ENCODE assay signal across 34 cellular contexts in genomic region chr5:35988529-35988928, GRCh38. TPM values are rescaled to one million over a fixed set of nuclear protein-coding genes. Genes with fewer than 3 reads are reported as not detected.
"Had no signal": no experiment of that assay in that cellular context is flagged by ENCODE, and none has a peak within 500 bp of the region (broad histone marks: within the 10 kb centered on the region; RNA-seq: fewer than 3 reads in every experiment).

No MANE protein-coding gene starts in this region.

- DNase-seq: activated CD4-positive, alpha-beta memory T cell treated with anti-CD3 and anti-CD28 coated beads for 36 hours; activated CD4-positive, alpha-beta T cell treated with anti-CD3 and anti-CD28 coated beads for 36 hours; activated CD4-positive, alpha-beta T cell treated with anti-CD3 and anti-CD28 coated beads, Interleukin-2, amount 10 ng/mL, durations not matched to agents 7 days and 5 days; activated CD8-positive, alpha-beta memory T cell treated with anti-CD3 and anti-CD28 coated beads for 24 hours; activated effector memory CD4-positive, alpha-beta T cell treated with anti-CD3 and anti-CD28 coated beads, Interleukin-2, amount 50 U/mL, for 16 hours; activated naive CD4-positive, alpha-beta T cell; activated naive CD4-positive, alpha-beta T cell treated with anti-CD3 and anti-CD28 coated beads, Interleukin-2, amount 50 U/mL, for 16 hours; activated naive CD8-positive, alpha-beta T cell treated with anti-CD3 and anti-CD28 coated beads for 36 hours; activated T-cell treated with anti-CD3 and anti-CD28 coated beads, Interleukin-2, amount 50 U/mL, for 1 hour; activated T-cell treated with anti-CD3 and anti-CD28 coated beads, Interleukin-2, amount 50 U/mL, for 72 hours; amniotic stem cell; aorta; brain microvascular endothelial cell; central memory CD4-positive, alpha-beta T cell; KG1; NCI-H1105; NCI-H1417 treated with DMSO at 0.1 percent for 48 hours; NCI-H187 treated with DMSO at 0.1 percent for 48 hours; NCI-H2081; NCI-H345; NCI-H524 treated with DMSO at 0.1 percent for 48 hours; Right ventricle myocardium superior; T1000 had no signal

- H3K4me1 Mint-ChIP-seq: activated CD4-positive, alpha-beta T cell treated with anti-CD3 and anti-CD28 coated beads for 36 hours; activated CD4-positive, alpha-beta T cell treated with anti-CD3 and anti-CD28 coated beads, Interleukin-2, amount 10 ng/mL, durations not matched to agents 7 days and 5 days; activated naive CD8-positive, alpha-beta T cell treated with anti-CD3 and anti-CD28 coated beads for 36 hours; activated T-helper 17 cell treated with anti-CD3 and anti-CD28 coated beads, Interleukin-2, amount 50 U/mL, for 72 hours; IgD-negative memory B cell had no signal

- H3K4me3 Mint-ChIP-seq: activated CD4-positive, alpha-beta memory T cell treated with anti-CD3 and anti-CD28 coated beads for 36 hours; activated CD4-positive, alpha-beta T cell treated with anti-CD3 and anti-CD28 coated beads for 36 hours; activated CD4-positive, alpha-beta T cell treated with anti-CD3 and anti-CD28 coated beads, Interleukin-2, amount 10 ng/mL, durations not matched to agents 7 days and 5 days; activated naive CD8-positive, alpha-beta T cell treated with anti-CD3 and anti-CD28 coated beads for 36 hours; activated T-cell treated with anti-CD3 and anti-CD28 coated beads, Interleukin-2, amount 50 U/mL, for 72 hours; activated T-helper 17 cell treated with anti-CD3 and anti-CD28 coated beads, Interleukin-2, amount 50 U/mL, for 72 hours; IgD-negative memory B cell; WTC11 had no signal

- H3K9me3 Mint-ChIP-seq: activated CD4-positive, alpha-beta memory T cell treated with anti-CD3 and anti-CD28 coated beads for 36 hours; activated CD4-positive, alpha-beta T cell treated with anti-CD3 and anti-CD28 coated beads, Interleukin-2, amount 10 ng/mL, durations not matched to agents 7 days and 5 days; activated naive CD8-positive, alpha-beta T cell treated with anti-CD3 and anti-CD28 coated beads for 36 hours; activated T-cell treated with anti-CD3 and anti-CD28 coated beads, Interleukin-2, amount 50 U/mL, for 72 hours; activated T-helper 17 cell treated with anti-CD3 and anti-CD28 coated beads, Interleukin-2, amount 50 U/mL, for 72 hours had no signal

- ATAC-seq: activated CD4-positive, alpha-beta T cell treated with anti-CD3 and anti-CD28 coated beads for 36 hours; activated CD4-positive, CD25-positive, alpha-beta regulatory T cell treated with anti-CD3 and anti-CD28 coated beads, Interleukin-2, amount 50 U/mL, for 24 hours; activated T-cell treated with anti-CD3 and anti-CD28 coated beads, Interleukin-2, amount 50 U/mL, for 72 hours; activated T-helper 17 cell treated with anti-CD3 and anti-CD28 coated beads, Interleukin-2, amount 50 U/mL, for 72 hours; WTC11 had no signal

- H3K27ac Mint-ChIP-seq: activated CD4-positive, alpha-beta memory T cell treated with anti-CD3 and anti-CD28 coated beads for 36 hours; activated CD4-positive, alpha-beta T cell treated with anti-CD3 and anti-CD28 coated beads for 36 hours; activated CD4-positive, alpha-beta T cell treated with anti-CD3 and anti-CD28 coated beads, Interleukin-2, amount 10 ng/mL, durations not matched to agents 7 days and 5 days; activated naive CD8-positive, alpha-beta T cell treated with anti-CD3 and anti-CD28 coated beads for 36 hours; activated T-cell treated with anti-CD3 and anti-CD28 coated beads, Interleukin-2, amount 50 U/mL, for 72 hours; activated T-helper 17 cell treated with anti-CD3 and anti-CD28 coated beads, Interleukin-2, amount 50 U/mL, for 72 hours; IgD-negative memory B cell; WTC11 had no signal

- H3K36me3 Mint-ChIP-seq: activated CD4-positive, alpha-beta memory T cell treated with anti-CD3 and anti-CD28 coated beads for 36 hours; activated naive CD8-positive, alpha-beta T cell treated with anti-CD3 and anti-CD28 coated beads for 36 hours; IgD-negative memory B cell had no signal

RNA-seq across cellular contexts. Expression of gene UGT3A1, which starts 2.7 kb away (rescaled TPM):
- total RNA-seq: activated CD4-positive, alpha-beta memory T cell treated with anti-CD3 and anti-CD28 coated beads for 36 hours; activated CD4-positive, alpha-beta T cell treated with anti-CD3 and anti-CD28 coated beads for 36 hours; activated CD4-positive, alpha-beta T cell treated with anti-CD3 and anti-CD28 coated beads, Interleukin-2, amount 10 ng/mL, durations not matched to agents 7 days and 5 days; activated naive CD8-positive, alpha-beta T cell treated with anti-CD3 and anti-CD28 coated beads for 36 hours; activated T-cell treated with anti-CD3 and anti-CD28 coated beads, Interleukin-2, amount 50 U/mL, for 72 hours; activated T-helper 17 cell treated with anti-CD3 and anti-CD28 coated beads, Interleukin-2, amount 50 U/mL, for 72 hours; aorta; cerebellum; LHCN-M2; M059J; NCI-H460; OCI-LY7; Right ventricle myocardium superior; T-helper 1 cell treated with Interleukin-12 subunit alpha and Interleukin-12 subunit beta and Interleukin-4 antibody, amounts not matched to agents 30 ng/mL and 1 ng/mL, for 36 hours; T-helper 2 cell treated with Interferon-gamma antibody and Interleukin-4, amounts not matched to agents 100 ng/mL and 5 ng/mL, for 36 hours had no signal

RNA-seq across cellular contexts. Expression of gene CAPSL, which starts 50.1 kb away (rescaled TPM):
- total RNA-seq: activated CD4-positive, alpha-beta T cell treated with anti-CD3 and anti-CD28 coated beads, Interleukin-2, amount 10 ng/mL, durations not matched to agents 7 days and 5 days; aorta; NCI-H460; Right ventricle myocardium superior; T-helper 1 cell treated with Interleukin-12 subunit alpha and Interleukin-12 subunit beta and Interleukin-4 antibody, amounts not matched to agents 30 ng/mL and 1 ng/mL, for 36 hours; WTC11 had no signal
